8 cellular contexts compared by ENCODE assay signal in the genomic region with DNA sequence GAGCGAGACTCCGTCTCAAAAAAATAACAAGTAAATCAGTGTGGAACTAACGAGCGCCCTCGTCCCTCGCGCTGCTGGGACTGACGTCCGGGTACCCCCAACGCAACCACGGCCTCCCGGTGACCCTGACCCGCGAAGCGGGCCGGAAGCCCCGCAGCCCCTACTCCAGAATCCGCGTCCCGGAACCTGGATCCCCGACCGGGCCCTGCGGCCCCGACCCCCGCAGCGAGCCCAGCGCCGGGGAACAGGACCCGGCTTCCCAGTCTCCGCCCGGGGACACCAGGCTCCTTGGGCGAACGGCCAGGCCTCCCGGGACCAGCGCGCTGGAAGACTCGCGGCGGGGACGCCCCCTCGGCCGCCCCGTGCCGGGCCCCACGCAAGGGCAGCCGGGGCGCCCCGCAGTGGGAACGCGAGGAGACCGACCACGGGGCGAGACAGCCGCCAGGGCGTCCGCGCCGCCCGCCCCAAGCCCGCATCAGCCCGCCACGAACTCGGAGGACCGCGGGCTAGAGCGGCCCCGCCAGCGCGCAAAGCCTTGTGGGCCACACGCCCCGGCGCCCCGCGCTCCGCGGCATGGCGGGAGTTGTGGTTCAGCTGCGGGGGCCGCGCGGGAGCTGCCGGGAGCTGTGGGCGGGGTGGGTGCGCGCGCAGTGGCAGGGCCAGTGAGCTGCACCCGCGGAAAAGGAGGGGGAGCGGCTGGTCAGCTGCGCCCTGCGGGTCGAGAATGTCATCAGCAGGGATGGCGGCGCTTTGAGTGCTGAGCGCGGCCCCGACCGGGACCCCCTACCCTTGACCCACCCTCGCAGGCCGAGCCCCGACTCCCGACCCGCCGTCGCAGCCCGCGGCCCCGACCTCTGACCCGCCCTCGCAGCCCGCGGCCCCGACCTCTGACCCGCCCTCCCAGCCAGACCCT. TPM values are rescaled to one million over a fixed set of nuclear protein-coding genes. Genes with fewer than 3 reads are reported as not detected.
DNase-seq lines count a peak whose midpoint lies in the region; ATAC-seq and TF ChIP-seq lines count a peak whose summit lies in the region.

No MANE protein-coding gene starts in this region.

- dilution Hi-C loops in mammary epithelial cell (cut with HindIII; ENCODE audit: low sequenced_read_pairs), result no loop called here

- ATAC-seq in GM18861 (IDR thresholded peaks at IDR 0.05; ENCODE audit: unreplicated experiment), result peak; percentile 67
- ATAC-seq in HG03103 (IDR thresholded peaks at IDR 0.05; ENCODE audit: low read depth, unreplicated experiment), result peak; percentile 73

- no peaks in the 10 kb centered on the region for H3K36me3 ChIP-seq in mammary epithelial cell (ENCODE audit: insufficient read depth, low read length)
- H3K36me3 ChIP-seq in spleen, result no peaks in the 10 kb centered on the region

- BruUV-seq in mammary epithelial cell (replicated peaks; lab: Mats Ljungman, UMichigan), result TSS peak; percentile 63

- H3K27ac ChIP-seq in mammary epithelial cell (ENCODE audit: insufficient read depth, low read depth, low read length), result peak overlapping the region; percentile 74
- H3K27ac ChIP-seq in spleen, result peak overlapping the region; percentile 88 to 96 (median 92)

- WGBS in mammary epithelial cell (ENCODE audit: low coverage, missing lambda C conversion rate), result 3% methylated on average over 21 of the region's 114 CpGs
- WGBS in spleen, 5 donors, result 0 to 1% (median 1%) methylated on average over 47 to 114 of the region's 114 CpGs

- H3K9me3 ChIP-seq in mammary epithelial cell (replicated peaks; ENCODE audit: insufficient read depth, low read length) (peaks cover 3% of the 10 kb centered on the region), spleen (no peaks in the 10 kb centered on the region)

- CTCF ChIA-PET in mammary epithelial cell (lab: Charles Lee; ENCODE audit: low non-redundant PET), result no interaction called here

- intact Hi-C loops in mammary epithelial cell (cut with micrococcal nuclease), result no loop called here
- intact Hi-C loops in spleen (cut with DNase I; ENCODE audit: low total_unique reads), result no loop called here

- H4K20me1 ChIP-seq in mammary epithelial cell (ENCODE audit: insufficient read depth, low read length), result no peaks in the 10 kb centered on the region

- no peaks in the 10 kb centered on the region for H3K79me2 ChIP-seq in mammary epithelial cell (ENCODE audit: insufficient read depth, low read length)

- in situ Hi-C loops in mammary epithelial cell (cut with MboI; ENCODE audit: low sequenced_read_pairs in 2 of 2), result no loop called here

- peak overlapping the region; percentile 94 for H2AFZ ChIP-seq in mammary epithelial cell (ENCODE audit: low read depth, low read length)

- H3K9ac ChIP-seq in mammary epithelial cell (ENCODE audit: insufficient read depth, low read length), result peak overlapping the region; percentile 63

- TF ChIP-seq CTCF in WI38 (IDR thresholded peaks at IDR 0.05; ENCODE audit: low read depth, low read length) (no peak), mammary epithelial cell (conservative IDR thresholded peaks at IDR 0.05 in 1 of 2, IDR thresholded peaks at IDR 0.05 in 1 of 2; ENCODE audit: extremely low read depth in 1 of 2, insufficient read depth in 1 of 2, low read depth in 1 of 2, low read length in 2 of 2) (no peak), spleen (IDR thresholded peaks at IDR 0.05 in 8 of 11, conservative IDR thresholded peaks at IDR 0.05 in 3 of 11) (peak in 3 of 11 experiments; percentile 26 to 41 (median 40))

- H3K4me3 ChIP-seq in WI38 (ENCODE audit: low read depth, low read length) (peak overlapping the region; percentile 84), mammary epithelial cell (replicated peaks in 1 of 3; ENCODE audit: insufficient read depth in 1 of 3, low read depth in 2 of 3, low read length in 3 of 3) (peak overlapping the region; percentile 80 to 96 (median 85)), spleen (peak overlapping the region; percentile 60 to 96 (median 76))

- H3K27me3 ChIP-seq in mammary epithelial cell (ENCODE audit: insufficient read depth, low read length) (no peaks in the 10 kb centered on the region), spleen (replicated peaks in 1 of 7) (peaks cover 0 to 23% (median 5%) of the 10 kb centered on the region in 7 donors)

- H3K4me1 ChIP-seq in mammary epithelial cell (ENCODE audit: insufficient read depth, low read length), result peaks cover 20% of the 10 kb centered on the region
- H3K4me1 ChIP-seq in spleen, result peaks cover 5 to 37% (median 21%) of the 10 kb centered on the region in 6 donors

- TF ChIP-seq POLR2A in spleen (IDR thresholded peaks at IDR 0.05), result peak in 2 of 3 donors; percentile 32 to 34

- peak overlapping the region; percentile 99 for H3K4me2 ChIP-seq in mammary epithelial cell (ENCODE audit: insufficient read depth, low read depth, low read length)

- DNase-seq in 8988T, result peak; percentile 99
- peak; percentile 92 for DNase-seq in NCI-H2196 treated with DMSO at 0.1 percent for 48 hours (lab: John Stamatoyannopoulos, UW; ENCODE audit: unreplicated experiment)
- peak; percentile 92 for DNase-seq in mammary epithelial cell
- DNase-seq in iris pigment epithelial cell (ENCODE audit: low read depth), result peak; percentile 96
- peak; percentile 99 for DNase-seq in spleen

RNA-seq across cellular contexts. Expression of a gene that starts 7.5 kb away (rescaled TPM):
- under 1 TPM in 1 of 2 donors, not detected in 1; 0.33 TPM for total RNA-seq in mammary epithelial cell
- 0.02 TPM for polyA plus RNA-seq in mammary epithelial cell
- not detected for polyA minus RNA-seq in mammary epithelial cell
- 10 to 100 TPM in 3 of 7 donors, 1 to 10 TPM in 4; 5.1 to 33.6 (median 5.9) TPM for total RNA-seq in spleen
- polyA plus RNA-seq in spleen, result 10 to 100 TPM in 1 of 3 donors, 1 to 10 TPM in 2; 3.0 to 23.9 (median 3.4) TPM

RNA-seq across cellular contexts. Expression of a gene that starts 18.5 kb away (rescaled TPM):
- total RNA-seq in mammary epithelial cell (10 to 100 TPM; 15.2 to 29.2 TPM), spleen (10 to 100 TPM; 16.1 to 23.7 (median 19.5) TPM)
- polyA plus RNA-seq in mammary epithelial cell (4.2 TPM), spleen (10 to 100 TPM in 2 of 3 donors, 1 to 10 TPM in 1; 9.8 to 24.4 (median 19.4) TPM)
- polyA minus RNA-seq in mammary epithelial cell, result 1.4 TPM

RNA-seq across cellular contexts. Expression of a gene that starts 27.9 kb away (rescaled TPM):
- 1 to 10 TPM in 1 of 2 donors, under 1 TPM in 1; 0.68 to 1.3 TPM for total RNA-seq in mammary epithelial cell
- polyA plus RNA-seq in mammary epithelial cell, result 0.10 TPM
- polyA minus RNA-seq in mammary epithelial cell, result not detected
- total RNA-seq in spleen, result 10 to 100 TPM; 25.5 to 90.1 (median 43.2) TPM
- polyA plus RNA-seq in spleen, result 100 to 1,000 TPM in 1 of 3 donors, 10 to 100 TPM in 2; 19.6 to 123 (median 78.5) TPM

RNA-seq across cellular contexts. Expression of a gene that starts 42.8 kb away (rescaled TPM):
- total RNA-seq in mammary epithelial cell, result 10 to 100 TPM; 52.8 to 68.5 TPM
- 50.3 TPM for polyA plus RNA-seq in mammary epithelial cell
- polyA minus RNA-seq in mammary epithelial cell, result 24.4 TPM
- 10 to 100 TPM; 36.5 to 52.4 (median 48.3) TPM for total RNA-seq in spleen
- 10 to 100 TPM; 35.9 to 83.9 (median 68.7) TPM for polyA plus RNA-seq in spleen

RNA-seq across cellular contexts. Expression of a gene that starts 55.1 kb away (rescaled TPM):
- total RNA-seq in mammary epithelial cell, result not detected
- not detected for polyA plus RNA-seq in mammary epithelial cell
- polyA minus RNA-seq in mammary epithelial cell, result not detected
- total RNA-seq in spleen, result 10 to 100 TPM in 4 of 7 donors, 1 to 10 TPM in 3; 3.9 to 19.5 (median 13.5) TPM
- polyA plus RNA-seq in spleen, result 10 to 100 TPM in 2 of 3 donors, 1 to 10 TPM in 1; 9.4 to 19.1 (median 16.3) TPM

Comparison
In these comparisons a context has a peak if more than half of its experiments do, and no peak if none do; other contexts are left out.
1. Peak in every context shown above with its lines: DNase-seq, ATAC-seq, H3K4me3 ChIP-seq and H3K27ac ChIP-seq.
2. RNA of a gene that starts 7.5 kb away (total RNA-seq): 5.1 to 33.6 TPM in spleen; 0.33 TPM in mammary epithelial cell; every median in the first group is over 4 times any median in the second.
3. RNA of a gene that starts 27.9 kb away (total RNA-seq): 25.5 to 90.1 TPM in spleen; 0.68 to 1.3 TPM in mammary epithelial cell; every median in the first group is over 10 times any median in the second.